Comparison of ENCODE assay signal across 2 cellular contexts in genomic region chr16:68235882-68236803, GRCh38.
TF ChIP-seq lines count a peak whose summit lies in the region.

TSS of gene ESRP2 (minus strand) at chr16:68236127. CDS start at chr16:68236045, 82 bp downstream.

TF ChIP-seq in SK-N-SH, 30 proteins besides CTCF, POLR2A, EP300 and RAD21 (continued from another document):
- TF ChIP-seq JUND (IDR thresholded peaks at IDR 0.05): no peak
- no peak for TF ChIP-seq POLR2AphosphoS5 (IDR thresholded peaks at IDR 0.05; ENCODE audit: low read depth, low read length)
- no peak for TF ChIP-seq GABPA (IDR thresholded peaks at IDR 0.05; ENCODE audit: low read depth)
- no peak for TF ChIP-seq YY1 (IDR thresholded peaks at IDR 0.05; ENCODE audit: low read depth)

TF ChIP-seq in SK-N-SH treated with all-trans-retinoic acid at 6 μM for 48 hours, 23 proteins besides CTCF, POLR2A, EP300 and RAD21 (continued from another document):
- TF ChIP-seq TSHZ2 (CRISPR knock-in tag; IDR thresholded peaks at IDR 0.05) (no peak), ZNF565 (CRISPR knock-in tag; conservative IDR thresholded peaks at IDR 0.05; ENCODE audit: low read depth) (no peak)
